In genomic region chr11:36098046-36098445, GRCh38 we compare ENCODE assay signal across 30 cellular contexts.
DNase-seq lines count a peak whose midpoint lies in the region; ATAC-seq, FAIRE-seq and TF ChIP-seq lines count a peak whose summit lies in the region.
"Had no signal": no experiment of that assay in that cellular context is flagged by ENCODE, and none has a peak within 500 bp of the region (broad histone marks: within the 10 kb centered on the region; RNA-seq: fewer than 3 reads in every experiment).

No MANE protein-coding gene starts in this region.

- H3K4me1 Mint-ChIP-seq in activated naive CD8-positive, alpha-beta T cell treated with anti-CD3 and anti-CD28 coated beads, Interleukin-2, amount 50 U/mL, for 24 hours = no peaks in the 10 kb centered on the region
- H3K4me1 Mint-ChIP-seq: activated naive CD8-positive, alpha-beta T cell treated with anti-CD3 and anti-CD28 coated beads for 36 hours; stimulated activated memory B cell treated with anti-CD40 and anti-IgM and Interleukin-4, amounts not matched to agents 10 μg/mL and 1 μg/mL and 100 μg/mL, for 72 hours had no signal

- H3K36me3 ChIP-seq in small intestine (ENCODE audit: control insufficient read depth in 2 of 2, insufficient read depth in 2 of 2, low read length in 2 of 2) (no peaks in the 10 kb centered on the region), brain microvascular endothelial cell (replicated peaks) (no peaks in the 10 kb centered on the region)
- H3K36me3 ChIP-seq: lower lobe of right lung, neutrophil, spleen, uterus had no signal

- H3K27ac Mint-ChIP-seq in activated naive CD8-positive, alpha-beta T cell treated with anti-CD3 and anti-CD28 coated beads, Interleukin-2, amount 50 U/mL, for 24 hours = no peak overlapping the region
- H3K27ac Mint-ChIP-seq: activated naive CD8-positive, alpha-beta T cell treated with anti-CD3 and anti-CD28 coated beads for 36 hours; stimulated activated memory B cell treated with anti-CD40 and anti-IgM and Interleukin-4, amounts not matched to agents 10 μg/mL and 1 μg/mL and 100 μg/mL, for 72 hours had no signal

- H3K27ac ChIP-seq in right cardiac atrium (ENCODE audit: low read length) (no peak overlapping the region), substantia nigra (ENCODE audit: low read depth, low read length, poor library complexity, severe bottlenecking) (peak overlapping the region; percentile 18), small intestine (ENCODE audit: low read depth in 1 of 2, low read length in 1 of 2) (no peak overlapping the region), brain microvascular endothelial cell (no peak overlapping the region)
- H3K27ac ChIP-seq: lower lobe of right lung, neutrophil, spleen, uterus had no signal

- TF ChIP-seq CTCF in cardiac fibroblast (IDR thresholded peaks at IDR 0.05; ENCODE audit: low read depth, low read length) (no peak), brain microvascular endothelial cell (IDR thresholded peaks at IDR 0.05; ENCODE audit: low read depth, low read length, missing control alignments) (no peak)

- no peaks in the 10 kb centered on the region for H3K36me3 Mint-ChIP-seq in activated naive CD8-positive, alpha-beta T cell treated with anti-CD3 and anti-CD28 coated beads, Interleukin-2, amount 50 U/mL, for 24 hours (ENCODE audit: low read depth)
- H3K36me3 Mint-ChIP-seq: activated naive CD8-positive, alpha-beta T cell treated with anti-CD3 and anti-CD28 coated beads for 36 hours; stimulated activated memory B cell treated with anti-CD40 and anti-IgM and Interleukin-4, amounts not matched to agents 10 μg/mL and 1 μg/mL and 100 μg/mL, for 72 hours had no signal

- H3K4me3 Mint-ChIP-seq in activated naive CD8-positive, alpha-beta T cell treated with anti-CD3 and anti-CD28 coated beads, Interleukin-2, amount 50 U/mL, for 24 hours = no peak overlapping the region
- H3K4me3 Mint-ChIP-seq: activated naive CD8-positive, alpha-beta T cell treated with anti-CD3 and anti-CD28 coated beads for 36 hours; stimulated activated memory B cell treated with anti-CD40 and anti-IgM and Interleukin-4, amounts not matched to agents 10 μg/mL and 1 μg/mL and 100 μg/mL, for 72 hours had no signal

- H3K9me3 Mint-ChIP-seq in activated naive CD8-positive, alpha-beta T cell treated with anti-CD3 and anti-CD28 coated beads, Interleukin-2, amount 50 U/mL, for 24 hours = peaks cover 3% of the 10 kb centered on the region

- in situ Hi-C loops in brain microvascular endothelial cell (cut with HindIII; ENCODE audit: low pct_ligation_motif_present, low sequenced_read_pairs) = no loop called here

- 31% methylated on average over 6 of the region's 6 CpGs for WGBS in right cardiac atrium
- 82 to 93% (median 88%) methylated on average over 6 of the region's 6 CpGs for WGBS in small intestine, 3 donors

- ATAC-seq in Right ventricle myocardium inferior = peak; percentile 54
- peak; percentile 85 to 88 for ATAC-seq in right cardiac atrium
- no peak for ATAC-seq in activated naive CD8-positive, alpha-beta T cell treated with anti-CD3 and anti-CD28 coated beads, Interleukin-2, amount 50 U/mL, for 24 hours
- ATAC-seq: GM12878; lower lobe of right lung; stimulated activated memory B cell treated with anti-CD40 and anti-IgM and Interleukin-4, amounts not matched to agents 10 μg/mL and 1 μg/mL and 100 μg/mL, for 72 hours had no signal

- peaks cover 6% of the 10 kb centered on the region for H3K27me3 Mint-ChIP-seq in activated naive CD8-positive, alpha-beta T cell treated with anti-CD3 and anti-CD28 coated beads, Interleukin-2, amount 50 U/mL, for 24 hours

- H3K9me3 ChIP-seq in right cardiac atrium (ENCODE audit: control insufficient read depth, low read length) (peaks cover 4% of the 10 kb centered on the region), small intestine (ENCODE audit: control insufficient read depth, low read depth) (no peaks in the 10 kb centered on the region)
- H3K9me3 ChIP-seq: lower lobe of right lung, neutrophil, uterus had no signal

- H3K27me3 ChIP-seq in right cardiac atrium (ENCODE audit: control insufficient read depth, insufficient read depth) (no peaks in the 10 kb centered on the region), small intestine (ENCODE audit: control insufficient read depth in 2 of 2, insufficient read depth in 2 of 2, low read length in 2 of 2) (no peaks in the 10 kb centered on the region), brain microvascular endothelial cell (replicated peaks) (no peaks in the 10 kb centered on the region)
- H3K27me3 ChIP-seq: neutrophil, uterus had no signal

- no peaks in the 10 kb centered on the region for H3K4me1 ChIP-seq in right cardiac atrium (ENCODE audit: control insufficient read depth, insufficient read depth, low read length)
- no peaks in the 10 kb centered on the region for H3K4me1 ChIP-seq in small intestine (ENCODE audit: control insufficient read depth in 2 of 2, insufficient read depth in 1 of 2, low read depth in 1 of 2, low read length in 1 of 2)
- H3K4me1 ChIP-seq: Caco-2, lower lobe of right lung, spleen, uterus had no signal

- DNase-seq in Right ventricle myocardium inferior (ENCODE audit: missing footprints) (no peak), cardiac septum (ENCODE audit: low spot score) (no peak), cardiac fibroblast (ENCODE audit: low read depth in 2 of 2) (peak; percentile 39 to 79), right cardiac atrium (peak; percentile 49 to 82 (median 76)), substantia nigra (lab: John Stamatoyannopoulos, UW) (peak in 3 of 49 donors; percentile 12 to 42 (median 15)), small intestine (no peak), brain microvascular endothelial cell (no peak)
- DNase-seq in activated naive CD8-positive, alpha-beta T cell treated with anti-CD3 and anti-CD28 coated beads, Interleukin-2, amount 50 U/mL, for 24 hours = no peak
- DNase-seq: activated CD4-positive, alpha-beta T cell treated with anti-CD3 and anti-CD28 coated beads, Interleukin-2, amount 50 U/mL, for 48 hours; activated CD8-positive, alpha-beta memory T cell treated with anti-CD3 and anti-CD28 coated beads, Interleukin-2, amount 50 U/mL, for 48 hours; activated naive CD8-positive, alpha-beta T cell treated with anti-CD3 and anti-CD28 coated beads for 36 hours; Caco-2; DND-41; effector CD4-positive, alpha-beta T cell; foreskin melanocyte; HCEC 1CT; hippocampal formation; lower lobe of right lung; NCI-H1048; NCI-H1694 treated with DMSO at 0.1 percent for 48 hours; NCI-H774; spleen; stimulated activated CD4-positive, alpha-beta T cell treated with anti-CD3 and anti-CD28 coated beads, Interleukin-2, amount 100 ng/mL, for 48 hours; T1000; uterus had no signal

- H3K4me3 ChIP-seq in cardiac fibroblast (replicated peaks in 1 of 2; ENCODE audit: low read depth in 2 of 2, low read length in 2 of 2) = no peak overlapping the region
- no peak overlapping the region for H3K4me3 ChIP-seq in right cardiac atrium (ENCODE audit: low read length)
- no peak overlapping the region for H3K4me3 ChIP-seq in small intestine (ENCODE audit: low read depth in 1 of 2, low read length in 2 of 2)
- H3K4me3 ChIP-seq in brain microvascular endothelial cell (ENCODE audit: low read depth, low read length) = no peak overlapping the region
- H3K4me3 ChIP-seq: GM12878, lower lobe of right lung, spleen, uterus had no signal

- intact Hi-C loops in Right ventricle myocardium inferior (cut with DNase I) (no loop called here), cardiac septum (cut with DNase I) (no loop called here), right cardiac atrium (cut with DNase I) (no loop called here)

- FAIRE-seq in small intestine (lab: Jason Lieb, UNC) = no peak
- FAIRE-seq: A204.1, GM12878, islet of Langerhans had no signal

Comparison
In these comparisons a context has a peak if more than half of its experiments do, and no peak if none do; other contexts are left out.
1. DNase-seq: peak in cardiac fibroblast (2 of 2) and right cardiac atrium (3 of 3); none in Right ventricle myocardium inferior (single experiment), cardiac septum (single experiment), small intestine (single experiment), brain microvascular endothelial cell (single experiment) and activated naive CD8-positive, alpha-beta T cell treated with anti-CD3 and anti-CD28 coated beads, Interleukin-2, amount 50 U/mL, for 24 hours (single experiment).